ENCODE assay signal across 1 cellular context in the genomic region with DNA sequence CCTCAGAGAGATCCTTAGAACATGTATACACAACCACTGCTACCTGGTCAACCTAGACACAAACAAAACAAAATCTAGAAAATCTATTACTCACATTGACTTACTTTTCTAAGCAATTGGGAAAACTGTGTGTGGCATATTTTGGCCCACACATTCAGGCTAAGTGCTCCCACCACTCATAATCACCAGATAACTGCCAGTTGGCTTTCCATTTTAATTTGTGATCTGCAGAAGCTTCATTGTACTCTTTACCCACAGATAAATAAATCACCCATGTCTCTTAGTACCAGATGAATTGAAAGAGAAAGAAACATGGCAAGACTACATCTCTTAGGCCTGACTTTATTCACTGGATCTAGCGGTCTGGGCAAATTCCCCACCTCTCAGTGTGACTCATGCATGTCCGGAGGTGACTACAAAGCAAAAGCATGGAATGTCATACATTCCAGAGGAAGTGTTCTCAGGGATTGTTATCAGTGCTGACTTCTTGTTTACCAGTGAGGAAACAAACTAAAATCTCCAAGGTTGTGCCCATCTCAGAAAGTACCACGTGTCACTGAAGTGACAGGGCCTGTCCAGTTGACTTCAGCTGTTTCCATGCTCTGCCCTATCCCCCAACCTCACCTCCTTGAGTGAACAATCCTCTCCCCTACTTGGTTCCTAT.
TF ChIP-seq lines count a peak whose summit lies in the region.

No MANE protein-coding gene starts in this region.

TF ChIP-seq in HepG2, 621 proteins besides CTCF, POLR2A, EP300 and RAD21 (continues in another document):
- TF ChIP-seq, protein P1, sequence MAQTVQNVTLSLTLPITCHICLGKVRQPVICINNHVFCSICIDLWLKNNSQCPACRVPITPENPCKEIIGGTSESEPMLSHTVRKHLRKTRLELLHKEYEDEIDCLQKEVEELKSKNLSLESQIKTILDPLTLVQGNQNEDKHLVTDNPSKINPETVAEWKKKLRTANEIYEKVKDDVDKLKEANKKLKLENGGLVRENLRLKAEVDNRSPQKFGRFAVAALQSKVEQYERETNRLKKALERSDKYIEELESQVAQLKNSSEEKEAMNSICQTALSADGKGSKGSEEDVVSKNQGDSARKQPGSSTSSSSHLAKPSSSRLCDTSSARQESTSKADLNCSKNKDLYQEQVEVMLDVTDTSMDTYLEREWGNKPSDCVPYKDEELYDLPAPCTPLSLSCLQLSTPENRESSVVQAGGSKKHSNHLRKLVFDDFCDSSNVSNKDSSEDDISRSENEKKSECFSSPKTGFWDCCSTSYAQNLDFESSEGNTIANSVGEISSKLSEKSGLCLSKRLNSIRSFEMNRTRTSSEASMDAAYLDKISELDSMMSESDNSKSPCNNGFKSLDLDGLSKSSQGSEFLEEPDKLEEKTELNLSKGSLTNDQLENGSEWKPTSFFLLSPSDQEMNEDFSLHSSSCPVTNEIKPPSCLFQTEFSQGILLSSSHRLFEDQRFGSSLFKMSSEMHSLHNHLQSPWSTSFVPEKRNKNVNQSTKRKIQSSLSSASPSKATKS (CRISPR knock-in tag; IDR thresholded peaks at IDR 0.05) = 0 out of 2 replicates have a peak, but pooled peaks have one; percentile 44
- TF ChIP-seq KLF11 (CRISPR knock-in tag; IDR thresholded peaks at IDR 0.05) = 0 out of 2 replicates have a peak, but pooled peaks have one; percentile 72
- no peak for TF ChIP-seq ZNF775 (CRISPR knock-in tag; IDR thresholded peaks at IDR 0.05; ENCODE audit: borderline replicate concordance)
- TF ChIP-seq ZNF30 (CRISPR knock-in tag; IDR thresholded peaks at IDR 0.05) = no peak
- TF ChIP-seq, protein P2, sequence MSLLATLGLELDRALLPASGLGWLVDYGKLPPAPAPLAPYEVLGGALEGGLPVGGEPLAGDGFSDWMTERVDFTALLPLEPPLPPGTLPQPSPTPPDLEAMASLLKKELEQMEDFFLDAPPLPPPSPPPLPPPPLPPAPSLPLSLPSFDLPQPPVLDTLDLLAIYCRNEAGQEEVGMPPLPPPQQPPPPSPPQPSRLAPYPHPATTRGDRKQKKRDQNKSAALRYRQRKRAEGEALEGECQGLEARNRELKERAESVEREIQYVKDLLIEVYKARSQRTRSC (CRISPR knock-in tag; IDR thresholded peaks at IDR 0.05; ENCODE audit: low read depth) = no peak
- TF ChIP-seq ZNF354B (CRISPR knock-in tag; IDR thresholded peaks at IDR 0.05) = no peak
- peak; percentile 75; the same call in 1 of the 2 replicates for TF ChIP-seq ZFP36L1 (CRISPR knock-in tag; IDR thresholded peaks at IDR 0.05)
- no peak for TF ChIP-seq ATF7 (IDR thresholded peaks at IDR 0.05)
- TF ChIP-seq ATF7 (CRISPR knock-in tag; IDR thresholded peaks at IDR 0.05) = peak; percentile 82; the same call in 1 of the 2 replicates
- TF ChIP-seq ZNF547 (CRISPR knock-in tag; IDR thresholded peaks at IDR 0.05) = no peak
- TF ChIP-seq, protein P3, sequence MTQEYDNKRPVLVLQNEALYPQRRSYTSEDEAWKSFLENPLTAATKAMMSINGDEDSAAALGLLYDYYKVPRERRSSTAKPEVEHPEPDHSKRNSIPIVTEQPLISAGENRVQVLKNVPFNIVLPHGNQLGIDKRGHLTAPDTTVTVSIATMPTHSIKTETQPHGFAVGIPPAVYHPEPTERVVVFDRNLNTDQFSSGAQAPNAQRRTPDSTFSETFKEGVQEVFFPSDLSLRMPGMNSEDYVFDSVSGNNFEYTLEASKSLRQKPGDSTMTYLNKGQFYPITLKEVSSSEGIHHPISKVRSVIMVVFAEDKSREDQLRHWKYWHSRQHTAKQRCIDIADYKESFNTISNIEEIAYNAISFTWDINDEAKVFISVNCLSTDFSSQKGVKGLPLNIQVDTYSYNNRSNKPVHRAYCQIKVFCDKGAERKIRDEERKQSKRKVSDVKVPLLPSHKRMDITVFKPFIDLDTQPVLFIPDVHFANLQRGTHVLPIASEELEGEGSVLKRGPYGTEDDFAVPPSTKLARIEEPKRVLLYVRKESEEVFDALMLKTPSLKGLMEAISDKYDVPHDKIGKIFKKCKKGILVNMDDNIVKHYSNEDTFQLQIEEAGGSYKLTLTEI (CRISPR knock-in tag; conservative IDR thresholded peaks at IDR 0.05) = no peak
- TF ChIP-seq SP4 (CRISPR knock-in tag; IDR thresholded peaks at IDR 0.05) = no peak
- TF ChIP-seq PCBP2 (optimal IDR thresholded peaks at IDR 0.05; ENCODE audit: low read depth, low read length, poor library complexity, severe bottlenecking) = no peak
- TF ChIP-seq NONO (IDR thresholded peaks at IDR 0.05) = no peak
- TF ChIP-seq NONO (CRISPR knock-in tag; conservative IDR thresholded peaks at IDR 0.05) = no peak
- TF ChIP-seq MEF2D (CRISPR knock-in tag; IDR thresholded peaks at IDR 0.05) = peak; percentile 82; the same call in 1 of the 2 replicates
- no peak for TF ChIP-seq PAWR (CRISPR knock-in tag; IDR thresholded peaks at IDR 0.05; ENCODE audit: borderline replicate concordance)
- TF ChIP-seq REXO4 (CRISPR knock-in tag; IDR thresholded peaks at IDR 0.05; ENCODE audit: borderline replicate concordance) = no peak
- TF ChIP-seq POLR2AphosphoS5 (IDR thresholded peaks at IDR 0.05; ENCODE audit: low read depth, low read length) = no peak
- TF ChIP-seq ZNF24 (IDR thresholded peaks at IDR 0.05) = no peak
- TF ChIP-seq KAT8 (CRISPR knock-in tag; IDR thresholded peaks at IDR 0.05) = peak; percentile 86
- TF ChIP-seq TGIF2 (CRISPR knock-in tag; IDR thresholded peaks at IDR 0.05) = peak; percentile 94; the same call in 1 of the 2 replicates
- TF ChIP-seq ZNF205 (CRISPR knock-in tag; IDR thresholded peaks at IDR 0.05) = peak; percentile 77
- TF ChIP-seq, protein P4, sequence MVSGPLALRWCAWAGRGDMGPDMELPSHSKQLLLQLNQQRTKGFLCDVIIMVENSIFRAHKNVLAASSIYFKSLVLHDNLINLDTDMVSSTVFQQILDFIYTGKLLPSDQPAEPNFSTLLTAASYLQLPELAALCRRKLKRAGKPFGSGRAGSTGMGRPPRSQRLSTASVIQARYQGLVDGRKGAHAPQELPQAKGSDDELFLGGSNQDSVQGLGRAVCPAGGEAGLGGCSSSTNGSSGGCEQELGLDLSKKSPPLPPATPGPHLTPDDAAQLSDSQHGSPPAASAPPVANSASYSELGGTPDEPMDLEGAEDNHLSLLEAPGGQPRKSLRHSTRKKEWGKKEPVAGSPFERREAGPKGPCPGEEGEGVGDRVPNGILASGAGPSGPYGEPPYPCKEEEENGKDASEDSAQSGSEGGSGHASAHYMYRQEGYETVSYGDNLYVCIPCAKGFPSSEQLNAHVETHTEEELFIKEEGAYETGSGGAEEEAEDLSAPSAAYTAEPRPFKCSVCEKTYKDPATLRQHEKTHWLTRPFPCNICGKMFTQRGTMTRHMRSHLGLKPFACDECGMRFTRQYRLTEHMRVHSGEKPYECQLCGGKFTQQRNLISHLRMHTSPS (CRISPR knock-in tag; IDR thresholded peaks at IDR 0.05; ENCODE audit: low read depth) = peak; percentile 68; the same call in 1 of the 2 replicates
- no peak for TF ChIP-seq PHF20 (CRISPR knock-in tag; IDR thresholded peaks at IDR 0.05)
- TF ChIP-seq ZSCAN25 (CRISPR knock-in tag; IDR thresholded peaks at IDR 0.05) = 0 out of 2 replicates have a peak, but pooled peaks have one; percentile 50
- TF ChIP-seq, protein P5, sequence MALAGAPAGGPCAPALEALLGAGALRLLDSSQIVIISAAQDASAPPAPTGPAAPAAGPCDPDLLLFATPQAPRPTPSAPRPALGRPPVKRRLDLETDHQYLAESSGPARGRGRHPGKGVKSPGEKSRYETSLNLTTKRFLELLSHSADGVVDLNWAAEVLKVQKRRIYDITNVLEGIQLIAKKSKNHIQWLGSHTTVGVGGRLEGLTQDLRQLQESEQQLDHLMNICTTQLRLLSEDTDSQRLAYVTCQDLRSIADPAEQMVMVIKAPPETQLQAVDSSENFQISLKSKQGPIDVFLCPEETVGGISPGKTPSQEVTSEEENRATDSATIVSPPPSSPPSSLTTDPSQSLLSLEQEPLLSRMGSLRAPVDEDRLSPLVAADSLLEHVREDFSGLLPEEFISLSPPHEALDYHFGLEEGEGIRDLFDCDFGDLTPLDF (CRISPR knock-in tag; IDR thresholded peaks at IDR 0.05) = no peak
- TF ChIP-seq, protein P6, sequence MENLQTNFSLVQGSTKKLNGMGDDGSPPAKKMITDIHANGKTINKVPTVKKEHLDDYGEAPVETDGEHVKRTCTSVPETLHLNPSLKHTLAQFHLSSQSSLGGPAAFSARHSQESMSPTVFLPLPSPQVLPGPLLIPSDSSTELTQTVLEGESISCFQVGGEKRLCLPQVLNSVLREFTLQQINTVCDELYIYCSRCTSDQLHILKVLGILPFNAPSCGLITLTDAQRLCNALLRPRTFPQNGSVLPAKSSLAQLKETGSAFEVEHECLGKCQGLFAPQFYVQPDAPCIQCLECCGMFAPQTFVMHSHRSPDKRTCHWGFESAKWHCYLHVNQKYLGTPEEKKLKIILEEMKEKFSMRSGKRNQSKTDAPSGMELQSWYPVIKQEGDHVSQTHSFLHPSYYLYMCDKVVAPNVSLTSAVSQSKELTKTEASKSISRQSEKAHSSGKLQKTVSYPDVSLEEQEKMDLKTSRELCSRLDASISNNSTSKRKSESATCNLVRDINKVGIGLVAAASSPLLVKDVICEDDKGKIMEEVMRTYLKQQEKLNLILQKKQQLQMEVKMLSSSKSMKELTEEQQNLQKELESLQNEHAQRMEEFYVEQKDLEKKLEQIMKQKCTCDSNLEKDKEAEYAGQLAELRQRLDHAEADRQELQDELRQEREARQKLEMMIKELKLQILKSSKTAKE (CRISPR knock-in tag; IDR thresholded peaks at IDR 0.05; ENCODE audit: borderline replicate concordance) = peak; percentile 56; the same call in 1 of the 2 replicates
- TF ChIP-seq TSC22D2 (CRISPR knock-in tag; IDR thresholded peaks at IDR 0.05; ENCODE audit: borderline replicate concordance) = 0 out of 2 replicates have a peak, but pooled peaks have one; percentile 25
- TF ChIP-seq FOXC1 (CRISPR knock-in tag; IDR thresholded peaks at IDR 0.05; ENCODE audit: borderline replicate concordance) = no peak
- TF ChIP-seq FOXO1 (CRISPR knock-in tag; IDR thresholded peaks at IDR 0.05) = peak; percentile 98
- TF ChIP-seq, protein P7, sequence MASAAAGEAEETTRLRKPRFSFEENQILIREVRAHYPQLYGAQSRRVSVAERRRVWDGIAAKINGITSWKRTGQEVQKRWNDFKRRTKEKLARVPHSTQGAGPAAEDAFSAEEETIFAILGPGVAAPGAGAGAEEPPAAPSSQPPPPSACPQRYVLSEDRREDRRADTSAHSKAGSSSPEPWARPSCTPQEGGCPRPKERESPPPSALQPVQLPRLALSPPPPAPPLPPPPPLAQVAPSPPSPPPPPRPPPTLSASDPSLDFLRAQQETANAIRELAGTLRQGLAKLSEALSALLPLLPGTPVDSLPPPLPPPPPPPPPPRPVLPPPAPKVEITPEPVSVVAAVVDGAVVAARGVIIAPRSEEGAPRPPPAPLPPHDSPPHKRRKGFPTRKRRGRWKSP (CRISPR knock-in tag; IDR thresholded peaks at IDR 0.05) = 0 out of 2 replicates have a peak, but pooled peaks have one; percentile 76
- TF ChIP-seq, protein P8, sequence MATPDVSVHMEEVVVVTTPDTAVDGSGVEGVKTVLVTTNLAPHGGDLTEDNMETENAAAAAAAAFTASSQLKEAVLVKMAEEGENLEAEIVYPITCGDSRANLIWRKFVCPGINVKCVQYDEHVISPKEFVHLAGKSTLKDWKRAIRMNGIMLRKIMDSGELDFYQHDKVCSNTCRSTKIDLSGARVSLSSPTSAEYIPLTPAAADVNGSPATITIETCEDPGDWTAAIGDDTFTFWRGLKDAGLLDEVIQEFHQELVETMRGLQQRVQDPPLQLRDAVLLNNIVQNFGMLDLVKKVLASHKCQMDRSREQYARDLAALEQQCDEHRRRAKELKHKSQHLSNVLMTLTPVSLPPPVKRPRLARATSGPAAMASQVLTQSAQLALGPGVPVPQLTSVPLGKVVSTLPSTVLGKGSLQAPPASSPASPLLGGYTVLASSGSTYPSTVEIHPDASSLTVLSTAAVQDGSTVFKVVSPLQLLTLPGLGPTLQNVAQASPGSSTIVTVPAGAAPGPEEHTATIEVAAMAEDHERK (CRISPR knock-in tag; IDR thresholded peaks at IDR 0.05; ENCODE audit: low read depth) = no peak
- TF ChIP-seq, protein P9, sequence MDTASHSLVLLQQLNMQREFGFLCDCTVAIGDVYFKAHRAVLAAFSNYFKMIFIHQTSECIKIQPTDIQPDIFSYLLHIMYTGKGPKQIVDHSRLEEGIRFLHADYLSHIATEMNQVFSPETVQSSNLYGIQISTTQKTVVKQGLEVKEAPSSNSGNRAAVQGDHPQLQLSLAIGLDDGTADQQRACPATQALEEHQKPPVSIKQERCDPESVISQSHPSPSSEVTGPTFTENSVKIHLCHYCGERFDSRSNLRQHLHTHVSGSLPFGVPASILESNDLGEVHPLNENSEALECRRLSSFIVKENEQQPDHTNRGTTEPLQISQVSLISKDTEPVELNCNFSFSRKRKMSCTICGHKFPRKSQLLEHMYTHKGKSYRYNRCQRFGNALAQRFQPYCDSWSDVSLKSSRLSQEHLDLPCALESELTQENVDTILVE (CRISPR knock-in tag; IDR thresholded peaks at IDR 0.05) = peak; percentile 84
- no peak for TF ChIP-seq ZFP90 (CRISPR knock-in tag; IDR thresholded peaks at IDR 0.05; ENCODE audit: borderline replicate concordance)
- TF ChIP-seq, protein P10, sequence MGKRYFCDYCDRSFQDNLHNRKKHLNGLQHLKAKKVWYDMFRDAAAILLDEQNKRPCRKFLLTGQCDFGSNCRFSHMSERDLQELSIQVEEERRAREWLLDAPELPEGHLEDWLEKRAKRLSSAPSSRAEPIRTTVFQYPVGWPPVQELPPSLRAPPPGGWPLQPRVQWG (CRISPR knock-in tag; IDR thresholded peaks at IDR 0.05; ENCODE audit: borderline replicate concordance, low read depth) = no peak
- peak; percentile 91; the same call in 2 of the 3 replicates for TF ChIP-seq MXI1 (IDR thresholded peaks at IDR 0.05; ENCODE audit: borderline replicate concordance, low read depth, low read length)
- peak; percentile 63; the same call in 1 of the 2 replicates for TF ChIP-seq SNAPC2 (CRISPR knock-in tag; IDR thresholded peaks at IDR 0.05)
- TF ChIP-seq IRF2 (CRISPR knock-in tag; IDR thresholded peaks at IDR 0.05) = peak; percentile 95
- TF ChIP-seq ZNF724P (CRISPR knock-in tag; IDR thresholded peaks at IDR 0.05; ENCODE audit: borderline replicate concordance) = no peak
- TF ChIP-seq PAF1 (CRISPR knock-in tag; IDR thresholded peaks at IDR 0.05) = no peak
- TF ChIP-seq ZNF33A (CRISPR knock-in tag; IDR thresholded peaks at IDR 0.05; ENCODE audit: borderline replicate concordance) = no peak
- peak; percentile 97 for TF ChIP-seq HMG20A (CRISPR knock-in tag; IDR thresholded peaks at IDR 0.05; ENCODE audit: borderline replicate concordance)
- TF ChIP-seq ZNF20 (CRISPR knock-in tag; IDR thresholded peaks at IDR 0.05) = no peak
- no peak for TF ChIP-seq FOXM1 (CRISPR knock-in tag; IDR thresholded peaks at IDR 0.05)
